ENCODE assay signal across 8 cellular contexts in genomic region chr6:37783025-37783825, GRCh38. TPM values are rescaled to one million over a fixed set of nuclear protein-coding genes. Genes with fewer than 3 reads are reported as not detected.
DNase-seq lines count a peak whose midpoint lies in the region; ATAC-seq and TF ChIP-seq lines count a peak whose summit lies in the region.

No MANE protein-coding gene starts in this region.

- no peak for TF ChIP-seq CTCF in right lobe of liver (IDR thresholded peaks at IDR 0.05)

- ATAC-seq in right lobe of liver: peak; percentile 9 to 26 (median 17)
- no peak for ATAC-seq in HG03280 (IDR thresholded peaks at IDR 0.05; ENCODE audit: unreplicated experiment)
- ATAC-seq in GM21619 (IDR thresholded peaks at IDR 0.05; ENCODE audit: unreplicated experiment): no peak
- ATAC-seq in HG02763 (IDR thresholded peaks at IDR 0.05; ENCODE audit: unreplicated experiment): no peak

- H3K4me1 Mint-ChIP-seq in dendritic cell treated with granulocyte-macrophage colony-stimulating factor and Interleukin-4, amounts not matched to agents 40 ng/mL and 50 ng/mL, for 4 days (ENCODE audit: low read depth): peaks cover 17% of the 10 kb centered on the region

- no peaks in the 10 kb centered on the region for H3K9me3 Mint-ChIP-seq in dendritic cell treated with granulocyte-macrophage colony-stimulating factor and Interleukin-4, amounts not matched to agents 40 ng/mL and 50 ng/mL, for 4 days

- DNase-seq in G401 (ENCODE audit: low spot score) (peak; percentile 74), NCI-H446 treated with DMSO at 0.1 percent for 48 hours (lab: John Stamatoyannopoulos, UW) (peak; percentile 72), right lobe of liver (no peak)

- peaks cover 0 to 6% (median 0%) of the 10 kb centered on the region in 4 donors for H3K4me1 ChIP-seq in right lobe of liver
- H3K4me1 ChIP-seq in subcutaneous abdominal adipose tissue (ENCODE audit: control insufficient read depth in 5 of 5, insufficient read depth in 5 of 5, low read length in 5 of 5): peaks cover 2 to 20% (median 17%) of the 10 kb centered on the region in 5 donors

- intact Hi-C loops in dendritic cell treated with granulocyte-macrophage colony-stimulating factor and Interleukin-4, amounts not matched to agents 40 ng/mL and 50 ng/mL, for 4 days (cut with micrococcal nuclease): no loop called here
- intact Hi-C loops in right lobe of liver (cut with DNase I): no loop called here

- no peak for TF ChIP-seq POLR2A in right lobe of liver (IDR thresholded peaks at IDR 0.05)

- H3K9ac ChIP-seq in subcutaneous abdominal adipose tissue (ENCODE audit: low read length in 5 of 5): peak overlapping the region in 3 of 5 donors; percentile 4 to 79 (median 64)

- H3K27me3 Mint-ChIP-seq in dendritic cell treated with granulocyte-macrophage colony-stimulating factor and Interleukin-4, amounts not matched to agents 40 ng/mL and 50 ng/mL, for 4 days: peaks cover 55% of the 10 kb centered on the region

- H3K36me3 Mint-ChIP-seq in dendritic cell treated with granulocyte-macrophage colony-stimulating factor and Interleukin-4, amounts not matched to agents 40 ng/mL and 50 ng/mL, for 4 days (ENCODE audit: low read depth): no peaks in the 10 kb centered on the region

- H3K27me3 ChIP-seq in right lobe of liver: no peaks in the 10 kb centered on the region
- H3K27me3 ChIP-seq in subcutaneous abdominal adipose tissue (ENCODE audit: control insufficient read depth in 5 of 5, insufficient read depth in 4 of 5, low read length in 5 of 5): peaks cover 0 to 22% (median 7%) of the 10 kb centered on the region in 5 donors

- peak overlapping the region; percentile 36 to 51 (median 48) for H3K4me3 ChIP-seq in right lobe of liver
- H3K4me3 ChIP-seq in subcutaneous abdominal adipose tissue (ENCODE audit: low read depth in 1 of 5, low read length in 5 of 5): peak overlapping the region; percentile 65 to 85 (median 76)

- H3K27ac ChIP-seq in right lobe of liver (no peak overlapping the region), subcutaneous abdominal adipose tissue (ENCODE audit: low read depth, low read length) (no peak overlapping the region)

- 45% methylated on average over 7 of the region's 22 CpGs for WGBS in right lobe of liver (ENCODE audit: insufficient coverage, low coverage, low lambda C conversion rate, missing lambda C conversion rate)

- H3K9me3 ChIP-seq in right lobe of liver (no peaks in the 10 kb centered on the region), subcutaneous abdominal adipose tissue (ENCODE audit: control insufficient read depth in 5 of 5, low read length in 5 of 5) (no peaks in the 10 kb centered on the region)

- H3K27ac Mint-ChIP-seq in dendritic cell treated with granulocyte-macrophage colony-stimulating factor and Interleukin-4, amounts not matched to agents 40 ng/mL and 50 ng/mL, for 4 days: no peak overlapping the region

- H3K36me3 ChIP-seq in right lobe of liver: no peaks in the 10 kb centered on the region
- H3K36me3 ChIP-seq in subcutaneous abdominal adipose tissue (ENCODE audit: control insufficient read depth in 5 of 5, insufficient read depth in 5 of 5, low read length in 5 of 5): no peaks in the 10 kb centered on the region

- in situ Hi-C loops in G401 (cut with HindIII; ENCODE audit: low sequenced_read_pairs): no loop called here

- H3K4me3 Mint-ChIP-seq in dendritic cell treated with granulocyte-macrophage colony-stimulating factor and Interleukin-4, amounts not matched to agents 40 ng/mL and 50 ng/mL, for 4 days: peak overlapping the region; percentile 54

RNA-seq across cellular contexts. Expression of gene ZFAND3, which starts 36.3 kb away (rescaled TPM):
- 34.7 and 36.2 TPM in 2 replicates for total RNA-seq in G401 (2014; rRNA removed; shearing (Covaris generic))
- total RNA-seq in right lobe of liver: 10 to 100 TPM; 43.1 to 66.5 (median 53.2) TPM

Comparison
In these comparisons a context has a peak if more than half of its experiments do, and no peak if none do; other contexts are left out.
1. DNase-seq: peak in G401 (single experiment) and NCI-H446 treated with DMSO at 0.1 percent for 48 hours (single experiment); none in right lobe of liver (0 of 3).
2. ATAC-seq: peak in right lobe of liver (4 of 4); none in HG03280 (single experiment), GM21619 (single experiment) and HG02763 (single experiment).